In the genomic region with DNA sequence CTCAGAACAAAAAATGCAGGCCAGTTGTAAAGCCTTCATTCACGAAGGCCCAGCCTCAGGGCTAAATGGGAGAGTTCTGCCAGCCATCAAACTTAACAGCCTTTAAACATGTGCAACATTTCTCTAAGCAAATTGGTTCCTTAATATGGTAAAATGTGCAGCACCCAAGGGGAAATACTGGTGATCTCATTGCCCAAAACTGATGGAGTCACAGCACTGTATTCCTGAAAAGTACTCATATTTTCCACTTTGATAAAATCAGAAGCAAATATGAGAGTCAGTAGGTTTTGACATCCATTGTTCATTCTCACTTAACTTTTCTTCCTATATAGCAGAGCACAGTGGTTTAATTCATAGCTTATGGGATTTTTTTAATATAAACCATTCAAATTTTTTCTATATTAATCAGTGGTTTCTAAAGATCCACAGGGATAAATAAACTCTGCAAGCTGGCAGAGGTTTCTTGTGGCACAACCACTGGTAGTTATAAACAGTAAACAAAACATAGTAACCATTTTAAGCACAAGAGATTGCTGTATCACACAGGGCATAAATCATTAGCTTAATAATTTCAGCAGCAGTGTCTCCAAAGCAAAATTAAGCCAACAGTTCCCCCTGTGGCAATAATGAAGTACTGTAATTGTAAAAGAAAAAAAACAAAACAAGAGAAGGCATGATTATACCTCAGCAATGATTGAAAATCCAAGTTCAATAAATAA, we compare ENCODE assay signal across 8 cellular contexts.
DNase-seq lines count a peak whose midpoint lies in the region; ATAC-seq and TF ChIP-seq lines count a peak whose summit lies in the region.

No MANE protein-coding gene starts in this region.

- peak; percentile 50 for ATAC-seq in HG02798 (IDR thresholded peaks at IDR 0.05; ENCODE audit: poor library complexity, unreplicated experiment)
- no peak for ATAC-seq in GM19324 (IDR thresholded peaks at IDR 0.05; ENCODE audit: low FRiP score, unreplicated experiment)

- H3K27ac ChIP-seq in sigmoid colon: peak overlapping the region in 2 of 4 donors; percentile 30 to 52

- 36 to 56% methylated on average over 1 of the region's 1 CpG for WGBS in sigmoid colon, 2 donors

- no peaks in the 10 kb centered on the region for H3K9me3 ChIP-seq in sigmoid colon

- peak in 2 of 4 experiments; percentile 38 to 40 for TF ChIP-seq CTCF in sigmoid colon (IDR thresholded peaks at IDR 0.05)

- no peak for TF ChIP-seq POLR2A in sigmoid colon (IDR thresholded peaks at IDR 0.05)

- no peak for TF ChIP-seq EP300 in sigmoid colon (IDR thresholded peaks at IDR 0.05)

- H3K4me3 ChIP-seq in sigmoid colon: no peak overlapping the region

- H3K27me3 ChIP-seq in sigmoid colon: no peaks in the 10 kb centered on the region

- H3K36me3 ChIP-seq in sigmoid colon: no peaks in the 10 kb centered on the region

- peaks cover 0 to 17% (median 7%) of the 10 kb centered on the region in 4 donors for H3K4me1 ChIP-seq in sigmoid colon

- intact Hi-C loops in sigmoid colon (cut with DNase I): loop anchor here (10.0 kb wide), 1 partner anchor 732 kb away; no protein-coding TSS in a partner anchor

- DNase-seq in COLO829 (ENCODE audit: low spot score): peak; percentile 70
- peak; percentile 41 for DNase-seq in amniotic stem cell (lab: John Stamatoyannopoulos, UW)
- DNase-seq in kidney tubule cell (ENCODE audit: low spot score): peak; percentile 74
- no peak for DNase-seq in sigmoid colon
- DNase-seq in HUDEP-2 (lab: John Stamatoyannopoulos, UW; ENCODE audit: unreplicated experiment in 76 of 76): no peak
- no peak for DNase-seq in NCI-H128 (lab: John Stamatoyannopoulos, UW; ENCODE audit: unreplicated experiment)

Comparison
In these comparisons a context has a peak if more than half of its experiments do, and no peak if none do; other contexts are left out.
1. DNase-seq: peak in COLO829 (single experiment), amniotic stem cell (single experiment) and kidney tubule cell (single experiment); none in sigmoid colon (single experiment), HUDEP-2 (0 of 76) and NCI-H128 (single experiment).